ENCODE assay signal across 15 cellular contexts in genomic region chr7:108200326-108200725, GRCh38.
"Had no signal": no experiment of that assay in that cellular context is flagged by ENCODE, and none has a peak within 500 bp of the region (broad histone marks: within the 10 kb centered on the region; RNA-seq: fewer than 3 reads in every experiment).

No MANE protein-coding gene starts in this region.

- DNase-seq: activated CD4-positive, alpha-beta T cell treated with anti-CD3 and anti-CD28 coated beads for 36 hours; activated CD4-positive, alpha-beta T cell treated with anti-CD3 and anti-CD28 coated beads, Interleukin-2, amount 50 U/mL, for 48 hours; activated gamma-delta T cell treated with Interleukin-2 at 50 U/mL for 16 hours; dermis blood vessel endothelial cell; heart right ventricle; mesendoderm; naive thymus-derived CD8-positive, alpha-beta T cell; right cardiac atrium; stimulated activated CD4-positive, alpha-beta T cell treated with anti-CD3 and anti-CD28 coated beads, Interleukin-2, amount 100 ng/mL, for 48 hours; stomach had no signal

- H3K4me3 Mint-ChIP-seq: activated CD4-positive, alpha-beta T cell treated with anti-CD3 and anti-CD28 coated beads for 36 hours; naive thymus-derived CD8-positive, alpha-beta T cell; T-helper 2 cell treated with Interferon-gamma antibody and Interleukin-4, amounts not matched to agents 5 μg/mL and 100 μg/mL, for 36 hours; WTC11 had no signal

- H3K36me3 ChIP-seq: heart right ventricle, prostate gland, stomach had no signal

- H3K4me1 Mint-ChIP-seq: activated CD4-positive, alpha-beta T cell treated with anti-CD3 and anti-CD28 coated beads for 36 hours had no signal

- H3K27ac Mint-ChIP-seq: activated CD4-positive, alpha-beta T cell treated with anti-CD3 and anti-CD28 coated beads for 36 hours; activated naive CD4-positive, alpha-beta T cell treated with anti-CD3 and anti-CD28 coated beads, Interleukin-2, amount 50 U/mL, for 72 hours; T-helper 2 cell treated with Interferon-gamma antibody and Interleukin-4, amounts not matched to agents 5 μg/mL and 100 μg/mL, for 36 hours; WTC11 had no signal

- H3K27ac ChIP-seq: heart right ventricle, prostate gland, skin epidermis, stomach had no signal

- H3K27me3 Mint-ChIP-seq: activated CD4-positive, alpha-beta T cell treated with anti-CD3 and anti-CD28 coated beads for 36 hours; naive thymus-derived CD8-positive, alpha-beta T cell had no signal

- ATAC-seq: activated CD4-positive, alpha-beta T cell treated with anti-CD3 and anti-CD28 coated beads for 36 hours; activated naive CD4-positive, alpha-beta T cell treated with anti-CD3 and anti-CD28 coated beads, Interleukin-2, amount 50 U/mL, for 72 hours; heart right ventricle; naive thymus-derived CD8-positive, alpha-beta T cell; right cardiac atrium; WTC11 had no signal

- H3K27me3 ChIP-seq: stomach had no signal

- H3K36me3 Mint-ChIP-seq: activated naive CD4-positive, alpha-beta T cell treated with anti-CD3 and anti-CD28 coated beads, Interleukin-2, amount 50 U/mL, for 72 hours; WTC11 had no signal

- H3K4me1 ChIP-seq: heart right ventricle, prostate gland, stomach had no signal

- H3K9me3 ChIP-seq: heart right ventricle, prostate gland, stomach had no signal

- H3K9me3 Mint-ChIP-seq: activated naive CD4-positive, alpha-beta T cell treated with anti-CD3 and anti-CD28 coated beads, Interleukin-2, amount 50 U/mL, for 72 hours; naive thymus-derived CD8-positive, alpha-beta T cell; T-helper 2 cell treated with Interferon-gamma antibody and Interleukin-4, amounts not matched to agents 5 μg/mL and 100 μg/mL, for 36 hours; WTC11 had no signal

- H3K4me3 ChIP-seq: heart right ventricle, prostate gland, skin epidermis, stomach had no signal
